Comparison of ENCODE assay signal across 1 cellular context in the genomic region with DNA sequence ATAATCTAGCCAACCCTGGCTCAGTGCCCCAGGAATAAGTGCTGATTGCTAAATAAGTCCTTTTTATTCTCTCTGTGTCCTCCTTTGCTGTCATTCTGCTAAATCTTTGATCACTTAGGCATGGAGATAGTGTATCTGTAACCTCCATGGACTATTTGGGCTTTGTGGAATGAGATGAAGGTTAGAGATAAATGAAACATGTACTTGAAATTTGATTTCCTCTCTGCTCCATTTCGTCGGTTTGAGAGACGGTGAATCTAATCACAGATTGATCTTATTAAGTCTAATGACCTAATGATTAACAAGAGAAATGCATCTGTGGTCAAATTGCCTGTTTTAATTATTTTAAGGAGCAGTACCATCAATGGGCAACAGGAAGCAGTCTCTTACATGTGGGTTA.
TF ChIP-seq lines count a peak whose summit lies in the region.

No MANE protein-coding gene starts in this region.

TF ChIP-seq in SK-N-SH treated with all-trans-retinoic acid at 6 μM for 48 hours, 23 proteins besides CTCF, POLR2A, EP300 and RAD21 (continued from another document):
- TF ChIP-seq, protein P1, sequence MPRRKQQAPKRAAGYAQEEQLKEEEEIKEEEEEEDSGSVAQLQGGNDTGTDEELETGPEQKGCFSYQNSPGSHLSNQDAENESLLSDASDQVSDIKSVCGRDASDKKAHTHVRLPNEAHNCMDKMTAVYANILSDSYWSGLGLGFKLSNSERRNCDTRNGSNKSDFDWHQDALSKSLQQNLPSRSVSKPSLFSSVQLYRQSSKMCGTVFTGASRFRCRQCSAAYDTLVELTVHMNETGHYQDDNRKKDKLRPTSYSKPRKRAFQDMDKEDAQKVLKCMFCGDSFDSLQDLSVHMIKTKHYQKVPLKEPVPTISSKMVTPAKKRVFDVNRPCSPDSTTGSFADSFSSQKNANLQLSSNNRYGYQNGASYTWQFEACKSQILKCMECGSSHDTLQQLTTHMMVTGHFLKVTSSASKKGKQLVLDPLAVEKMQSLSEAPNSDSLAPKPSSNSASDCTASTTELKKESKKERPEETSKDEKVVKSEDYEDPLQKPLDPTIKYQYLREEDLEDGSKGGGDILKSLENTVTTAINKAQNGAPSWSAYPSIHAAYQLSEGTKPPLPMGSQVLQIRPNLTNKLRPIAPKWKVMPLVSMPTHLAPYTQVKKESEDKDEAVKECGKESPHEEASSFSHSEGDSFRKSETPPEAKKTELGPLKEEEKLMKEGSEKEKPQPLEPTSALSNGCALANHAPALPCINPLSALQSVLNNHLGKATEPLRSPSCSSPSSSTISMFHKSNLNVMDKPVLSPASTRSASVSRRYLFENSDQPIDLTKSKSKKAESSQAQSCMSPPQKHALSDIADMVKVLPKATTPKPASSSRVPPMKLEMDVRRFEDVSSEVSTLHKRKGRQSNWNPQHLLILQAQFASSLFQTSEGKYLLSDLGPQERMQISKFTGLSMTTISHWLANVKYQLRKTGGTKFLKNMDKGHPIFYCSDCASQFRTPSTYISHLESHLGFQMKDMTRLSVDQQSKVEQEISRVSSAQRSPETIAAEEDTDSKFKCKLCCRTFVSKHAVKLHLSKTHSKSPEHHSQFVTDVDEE (CRISPR knock-in tag; IDR thresholded peaks at IDR 0.05): no peak
- TF ChIP-seq ESRRG (CRISPR knock-in tag; IDR thresholded peaks at IDR 0.05) (no peak), ZFP3 (CRISPR knock-in tag; IDR thresholded peaks at IDR 0.05) (no peak), RARB (CRISPR knock-in tag; IDR thresholded peaks at IDR 0.05) (no peak), ISL1 (CRISPR knock-in tag; IDR thresholded peaks at IDR 0.05) (peak; percentile 68), TCF4 (CRISPR knock-in tag; IDR thresholded peaks at IDR 0.05; ENCODE audit: borderline replicate concordance) (peak; percentile 75), SNAI2 (CRISPR knock-in tag; IDR thresholded peaks at IDR 0.05) (0 out of 2 replicates have a peak, but pooled peaks have one; percentile 45), OSR1 (CRISPR knock-in tag; IDR thresholded peaks at IDR 0.05) (no peak), ZNF565 (CRISPR knock-in tag; conservative IDR thresholded peaks at IDR 0.05; ENCODE audit: low read depth) (no peak), ZNF8 (CRISPR knock-in tag; IDR thresholded peaks at IDR 0.05) (no peak), ZNF70 (CRISPR knock-in tag; IDR thresholded peaks at IDR 0.05) (0 out of 2 replicates have a peak, but pooled peaks have one; percentile 10)
- TF ChIP-seq, protein P2, sequence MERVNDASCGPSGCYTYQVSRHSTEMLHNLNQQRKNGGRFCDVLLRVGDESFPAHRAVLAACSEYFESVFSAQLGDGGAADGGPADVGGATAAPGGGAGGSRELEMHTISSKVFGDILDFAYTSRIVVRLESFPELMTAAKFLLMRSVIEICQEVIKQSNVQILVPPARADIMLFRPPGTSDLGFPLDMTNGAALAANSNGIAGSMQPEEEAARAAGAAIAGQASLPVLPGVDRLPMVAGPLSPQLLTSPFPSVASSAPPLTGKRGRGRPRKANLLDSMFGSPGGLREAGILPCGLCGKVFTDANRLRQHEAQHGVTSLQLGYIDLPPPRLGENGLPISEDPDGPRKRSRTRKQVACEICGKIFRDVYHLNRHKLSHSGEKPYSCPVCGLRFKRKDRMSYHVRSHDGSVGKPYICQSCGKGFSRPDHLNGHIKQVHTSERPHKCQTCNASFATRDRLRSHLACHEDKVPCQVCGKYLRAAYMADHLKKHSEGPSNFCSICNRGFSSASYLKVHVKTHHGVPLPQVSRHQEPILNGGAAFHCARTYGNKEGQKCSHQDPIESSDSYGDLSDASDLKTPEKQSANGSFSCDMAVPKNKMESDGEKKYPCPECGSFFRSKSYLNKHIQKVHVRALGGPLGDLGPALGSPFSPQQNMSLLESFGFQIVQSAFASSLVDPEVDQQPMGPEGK (CRISPR knock-in tag; IDR thresholded peaks at IDR 0.05; ENCODE audit: borderline replicate concordance): no peak
- TF ChIP-seq, protein P3, sequence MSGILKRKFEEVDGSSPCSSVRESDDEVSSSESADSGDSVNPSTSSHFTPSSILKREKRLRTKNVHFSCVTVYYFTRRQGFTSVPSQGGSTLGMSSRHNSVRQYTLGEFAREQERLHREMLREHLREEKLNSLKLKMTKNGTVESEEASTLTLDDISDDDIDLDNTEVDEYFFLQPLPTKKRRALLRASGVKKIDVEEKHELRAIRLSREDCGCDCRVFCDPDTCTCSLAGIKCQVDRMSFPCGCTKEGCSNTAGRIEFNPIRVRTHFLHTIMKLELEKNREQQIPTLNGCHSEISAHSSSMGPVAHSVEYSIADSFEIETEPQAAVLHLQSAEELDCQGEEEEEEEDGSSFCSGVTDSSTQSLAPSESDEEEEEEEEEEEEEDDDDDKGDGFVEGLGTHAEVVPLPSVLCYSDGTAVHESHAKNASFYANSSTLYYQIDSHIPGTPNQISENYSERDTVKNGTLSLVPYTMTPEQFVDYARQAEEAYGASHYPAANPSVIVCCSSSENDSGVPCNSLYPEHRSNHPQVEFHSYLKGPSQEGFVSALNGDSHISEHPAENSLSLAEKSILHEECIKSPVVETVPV (CRISPR knock-in tag; IDR thresholded peaks at IDR 0.05): 0 out of 2 replicates have a peak, but pooled peaks have one; percentile 35
